ENCODE assay signal across 8 cellular contexts in the genomic region with DNA sequence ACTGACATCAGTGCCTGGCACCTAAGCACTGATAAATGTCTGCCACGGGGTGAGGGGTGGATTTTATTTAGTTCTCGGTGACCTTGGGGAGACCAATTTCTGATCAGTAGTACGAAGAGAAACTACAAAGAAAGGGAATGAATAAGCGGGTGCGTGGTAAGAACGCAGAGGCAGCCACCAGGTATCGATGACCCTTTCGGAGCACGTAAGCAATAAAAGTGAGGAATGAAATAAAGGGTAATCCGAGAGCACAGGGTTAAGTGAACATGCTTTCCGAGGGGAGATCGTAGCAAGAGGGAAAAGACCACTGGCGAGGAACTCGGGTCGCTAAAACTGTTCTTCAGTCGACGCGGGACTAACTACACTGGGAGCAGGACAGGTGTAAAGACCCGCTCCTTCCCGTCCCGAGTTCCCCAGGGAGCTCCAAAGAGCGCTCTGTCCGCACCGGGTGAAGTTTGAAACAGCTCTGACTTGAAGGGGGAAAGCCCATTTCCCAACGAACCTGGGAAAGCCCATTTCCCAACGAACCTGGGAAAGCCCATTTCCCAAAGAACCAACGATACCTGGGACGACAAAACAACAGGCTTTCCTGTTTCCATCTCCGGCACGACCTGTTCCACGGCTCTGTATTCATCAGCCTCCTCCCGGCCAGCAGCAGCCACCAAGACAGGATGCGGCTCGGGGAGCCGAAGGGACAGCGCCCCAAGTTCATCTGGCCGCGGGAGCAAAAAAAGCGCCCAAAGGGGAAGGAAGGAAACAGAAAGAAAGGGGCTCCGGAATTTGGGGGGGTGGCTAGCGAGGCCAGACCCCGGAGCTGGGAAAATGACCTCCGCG. TPM values are rescaled to one million over a fixed set of nuclear protein-coding genes. Genes with fewer than 3 reads are reported as not detected.
DNase-seq lines count a peak whose midpoint lies in the region; ATAC-seq, FAIRE-seq and TF ChIP-seq lines count a peak whose summit lies in the region.

No MANE protein-coding gene starts in this region.

- no peaks in the 10 kb centered on the region; the same call in 1 of the 2 replicates for H3K79me2 ChIP-seq in PC-9 (ENCODE audit: low read depth)

- peak overlapping the region; percentile 90 for H3K4me3 Mint-ChIP-seq in Calu3 (ENCODE audit: low read depth, unreplicated experiment)

- H3K27me3 ChIP-seq in PC-9 (ENCODE audit: insufficient read depth, low read depth) (no peaks in the 10 kb centered on the region), ectodermal cell (ENCODE audit: control insufficient read depth, insufficient read depth, low read length, poor library complexity, severe bottlenecking) (peaks cover 42% of the 10 kb centered on the region), mucosa of stomach (ENCODE audit: control insufficient read depth, insufficient read depth, low read length) (peaks cover 30% of the 10 kb centered on the region)

- BruUV-seq in Calu3 (replicated peaks; lab: Mats Ljungman, UMichigan) (no TSS peak), PC-9 (replicated peaks; lab: Mats Ljungman, UMichigan) (TSS peak; percentile 46)

- peak overlapping the region; percentile 92 for H3K4me2 ChIP-seq in PC-9

- no peaks in the 10 kb centered on the region for H3K9me3 Mint-ChIP-seq in Calu3 (ENCODE audit: low read depth, unreplicated experiment)

- H3K36me3 Mint-ChIP-seq in Calu3 (ENCODE audit: insufficient read depth, unreplicated experiment), result peaks cover 23% of the 10 kb centered on the region

- H3K4me1 ChIP-seq in PC-9 (replicated peaks; ENCODE audit: insufficient read depth) (peaks cover 17% of the 10 kb centered on the region), ectodermal cell (ENCODE audit: control insufficient read depth, insufficient read depth, low read length) (peaks cover 5% of the 10 kb centered on the region), mucosa of stomach (ENCODE audit: control insufficient read depth, insufficient read depth, low read length) (peaks cover 7% of the 10 kb centered on the region)

- H3K9ac ChIP-seq in mucosa of stomach (ENCODE audit: low read length), result peak overlapping the region; percentile 61

- DNase-seq in Calu3 (peak; percentile 26), PC-9 (peak; percentile 39 to 40), RCC 7860 (ENCODE audit: low spot score) (no peak), amniotic stem cell (lab: John Stamatoyannopoulos, UW) (no peak)
- DNase-seq in activated CD4-positive, CD25-positive, alpha-beta regulatory T cell (lab: John Stamatoyannopoulos, UW), result no peak

- H3K36me3 ChIP-seq in PC-9 (ENCODE audit: low read depth) (no peaks in the 10 kb centered on the region), ectodermal cell (ENCODE audit: control insufficient read depth, insufficient read depth, low read length) (no peaks in the 10 kb centered on the region), mucosa of stomach (ENCODE audit: control insufficient read depth, insufficient read depth, low read length) (no peaks in the 10 kb centered on the region)

- H3K27ac ChIP-seq in PC-9 (no peak overlapping the region), ectodermal cell (ENCODE audit: insufficient read depth, low read depth, low read length, poor library complexity, severe bottlenecking) (no peak overlapping the region)

- H3K9me3 ChIP-seq in PC-9 (ENCODE audit: insufficient read depth, low read depth), result no peaks in the 10 kb centered on the region
- no peaks in the 10 kb centered on the region for H3K9me3 ChIP-seq in ectodermal cell (ENCODE audit: control insufficient read depth, low read length)
- no peaks in the 10 kb centered on the region for H3K9me3 ChIP-seq in mucosa of stomach (ENCODE audit: control insufficient read depth, low read length)

- no peaks in the 10 kb centered on the region for H3K27me3 Mint-ChIP-seq in Calu3 (ENCODE audit: unreplicated experiment)

- peak; percentile 17 for ATAC-seq in GM21528 (IDR thresholded peaks at IDR 0.05; ENCODE audit: low FRiP score, unreplicated experiment)

- WGBS in ectodermal cell, 2 experiments, result 1 to 2% methylated on average over 44 of the region's 44 CpGs

- no peaks in the 10 kb centered on the region for H4K20me1 ChIP-seq in PC-9 (ENCODE audit: insufficient read depth)

- CTCF ChIA-PET in Calu3 (lab: Charles Lee) (interaction anchor here (1.4 to 2.0 kb wide), 3 partner anchors 34 to 169 kb away, joined by 3 to 4 read pairs (median 4); no protein-coding TSS in a partner anchor), PC-9 (lab: Charles Lee) (no interaction called here)

- TF ChIP-seq CTCF in Calu3 (IDR thresholded peaks at IDR 0.05; ENCODE audit: unreplicated experiment) (no peak), PC-9 (conservative IDR thresholded peaks at IDR 0.05) (no peak)

- peaks cover 33% of the 10 kb centered on the region for H3K4me1 Mint-ChIP-seq in Calu3 (ENCODE audit: low read depth, unreplicated experiment)

- peak overlapping the region; percentile 98 for H2AFZ ChIP-seq in PC-9

- H3K9me2 ChIP-seq in PC-9 (ENCODE audit: insufficient read depth), result no peaks in the 10 kb centered on the region

- intact Hi-C loops in Calu3 (cut with micrococcal nuclease; ENCODE audit: unreplicated experiment) (loop anchor here (5.0 kb wide), 1 partner anchor 151 kb away; no protein-coding TSS in a partner anchor), PC-9 (cut with micrococcal nuclease; ENCODE audit: unreplicated experiment) (loop anchor here (5.0 kb wide), 2 partner anchors 61 to 166 kb away; no protein-coding TSS in a partner anchor)

- no peaks in the 10 kb centered on the region for H3F3A ChIP-seq in PC-9 (ENCODE audit: insufficient read depth, low read depth)

- FAIRE-seq in RCC 7860 (lab: Jason Lieb, UNC), result no peak

- H3K4me3 ChIP-seq in PC-9 (peak overlapping the region; percentile 97), ectodermal cell (ENCODE audit: insufficient read depth, low read depth, low read length) (peak overlapping the region; percentile 58), mucosa of stomach (ENCODE audit: low read length) (peak overlapping the region; percentile 67)

- POLR2A ChIA-PET in PC-9 (lab: Charles Lee; ENCODE audit: unreplicated experiment), result interaction anchor here (0.8 kb wide), 1 partner anchor 143 kb away, joined by 5 read pairs; no protein-coding TSS in a partner anchor

- H3K27ac Mint-ChIP-seq in Calu3 (ENCODE audit: unreplicated experiment), result peak overlapping the region; percentile 66

RNA-seq across cellular contexts. Expression of a gene that starts 1.0 kb away (rescaled TPM):
- total RNA-seq in Calu3 (2022) (40.5 and 42.7 TPM in 2 replicates), PC-9 (2021) (17.2 and 24.3 TPM in 2 replicates)
- polyA plus RNA-seq in ectodermal cell (2013, experiment 1 of 4), result 1.3 TPM
- polyA plus RNA-seq in ectodermal cell (2013, experiment 2 of 4), result 1.2 TPM
- polyA plus RNA-seq in ectodermal cell (2013, experiment 3 of 4), result 0.48 TPM
- 0.65 TPM for polyA plus RNA-seq in ectodermal cell (2013, experiment 4 of 4)

Comparison
In these comparisons a context has a peak if more than half of its experiments do, and no peak if none do; other contexts are left out.
1. DNase-seq: peak in Calu3 (single experiment) and PC-9 (2 of 2); none in RCC 7860 (single experiment), activated CD4-positive, CD25-positive, alpha-beta regulatory T cell (0 of 4) and amniotic stem cell (single experiment).
2. Peak in every context shown above with its lines, with median percentiles within 50 percentile points of each other: H3K4me3 ChIP-seq.